In genomic region chr4:9762823-9763475, GRCh38 we compare ENCODE assay signal across 9 cellular contexts. TPM values are rescaled to one million over a fixed set of nuclear protein-coding genes. Genes with fewer than 3 reads are reported as not detected.
A peak's percentile ranks its signal among the peaks of the same experiment; 100 is the strongest.
DNase-seq lines count a peak whose midpoint lies in the region; ATAC-seq and TF ChIP-seq lines count a peak whose summit lies in the region.
"Had no signal": no experiment of that assay in that cellular context is flagged by ENCODE, and none has a peak within 500 bp of the region (broad histone marks: within the 10 kb centered on the region; RNA-seq: fewer than 3 reads in every experiment).

No MANE protein-coding gene starts in this region.

- peak; percentile 57 to 67 for TF ChIP-seq CTCF in Caco-2 (IDR thresholded peaks at IDR 0.05; ENCODE audit: insufficient read depth in 1 of 2, low read depth in 1 of 2, low read length in 1 of 2, severe bottlenecking in 1 of 2, unreplicated experiment in 1 of 2)
- TF ChIP-seq CTCF in gastrocnemius medialis (IDR thresholded peaks at IDR 0.05 in 4 of 5, conservative IDR thresholded peaks at IDR 0.05 in 1 of 5), result peak; percentile 26 to 61 (median 58)

- H3K9me3 Mint-ChIP-seq in Caco-2 (ENCODE audit: unreplicated experiment), result no peaks in the 10 kb centered on the region
- H3K9me3 Mint-ChIP-seq in activated naive CD8-positive, alpha-beta T cell treated with anti-CD3 and anti-CD28 coated beads, Interleukin-2, amount 50 U/mL, for 24 hours, result no peaks in the 10 kb centered on the region

- H3K4me1 Mint-ChIP-seq in Caco-2 (ENCODE audit: low read depth, unreplicated experiment), result no peaks in the 10 kb centered on the region
- no peaks in the 10 kb centered on the region for H3K4me1 Mint-ChIP-seq in activated naive CD8-positive, alpha-beta T cell treated with anti-CD3 and anti-CD28 coated beads, Interleukin-2, amount 50 U/mL, for 24 hours

- no peak overlapping the region for H3K27ac ChIP-seq in gastrocnemius medialis

- H3K9me3 ChIP-seq in Caco-2, result no peaks in the 10 kb centered on the region
- no peaks in the 10 kb centered on the region for H3K9me3 ChIP-seq in gastrocnemius medialis

- H3K4me3 ChIP-seq in Caco-2 (ENCODE audit: low read depth, low read length), result no peak overlapping the region
- no peak overlapping the region for H3K4me3 ChIP-seq in H7 (ENCODE audit: insufficient read depth, low read depth, low read length)
- no peak overlapping the region for H3K4me3 ChIP-seq in gastrocnemius medialis

- no peak for TF ChIP-seq POLR2A in gastrocnemius medialis (IDR thresholded peaks at IDR 0.05)

- no peaks in the 10 kb centered on the region for H3K36me3 ChIP-seq in Caco-2 (ENCODE audit: control insufficient read depth, insufficient read depth, low read length)
- no peaks in the 10 kb centered on the region for H3K36me3 ChIP-seq in H7 (replicated peaks; ENCODE audit: control insufficient read depth, insufficient read depth, low read length)
- no peaks in the 10 kb centered on the region for H3K36me3 ChIP-seq in gastrocnemius medialis

- H3K36me3 Mint-ChIP-seq in Caco-2 (ENCODE audit: insufficient read depth, unreplicated experiment), result no peaks in the 10 kb centered on the region
- no peaks in the 10 kb centered on the region for H3K36me3 Mint-ChIP-seq in activated naive CD8-positive, alpha-beta T cell treated with anti-CD3 and anti-CD28 coated beads, Interleukin-2, amount 50 U/mL, for 24 hours (ENCODE audit: low read depth)

- peak; percentile 63 to 72 for DNase-seq in Caco-2
- peak; percentile 73 for DNase-seq in H7
- peak; percentile 27 for DNase-seq in NCI-H345 treated with DMSO at 0.1 percent for 48 hours (lab: John Stamatoyannopoulos, UW; ENCODE audit: unreplicated experiment)
- peak; percentile 19 for DNase-seq in activated naive CD8-positive, alpha-beta T cell treated with anti-CD3 and anti-CD28 coated beads, Interleukin-2, amount 50 U/mL, for 24 hours
- peak; percentile 45 to 82 for DNase-seq in hippocampal formation (lab: John Stamatoyannopoulos, UW)
- peak; percentile 10 to 21 for DNase-seq in gastrocnemius medialis

- in situ Hi-C loops in gastrocnemius medialis (cut with MboI; ENCODE audit: low sequenced_read_pairs in 4 of 4), result loop anchor here (5.0 to 25.0 kb wide), 3 partner anchors 252 to 649 kb away; no protein-coding TSS in a partner anchor

- POLR2A ChIA-PET in Caco-2 (lab: Charles Lee), result no interaction called here

- H3K4me1 ChIP-seq in Caco-2, result no peaks in the 10 kb centered on the region; the same call in 1 of the 2 replicates
- H3K4me1 ChIP-seq in gastrocnemius medialis, result no peaks in the 10 kb centered on the region

- ATAC-seq in activated naive CD8-positive, alpha-beta T cell treated with anti-CD3 and anti-CD28 coated beads, Interleukin-2, amount 50 U/mL, for 24 hours, result no peak
- ATAC-seq in gastrocnemius medialis, result no peak
- no peak for ATAC-seq in HG02642 (IDR thresholded peaks at IDR 0.05; ENCODE audit: poor library complexity, unreplicated experiment)
- ATAC-seq in HG02763 (IDR thresholded peaks at IDR 0.05; ENCODE audit: unreplicated experiment), result no peak

- no TSS peak for BruUV-seq in Caco-2 (replicated peaks; lab: Mats Ljungman, UMichigan)

- H3K27me3 Mint-ChIP-seq in Caco-2 (ENCODE audit: insufficient read depth, unreplicated experiment), result peaks cover 10% of the 10 kb centered on the region
- peaks cover 11% of the 10 kb centered on the region for H3K27me3 Mint-ChIP-seq in activated naive CD8-positive, alpha-beta T cell treated with anti-CD3 and anti-CD28 coated beads, Interleukin-2, amount 50 U/mL, for 24 hours

- CTCF ChIA-PET in Caco-2 (lab: Charles Lee), result no interaction called here

- H3K27me3 ChIP-seq in Caco-2 (replicated peaks; ENCODE audit: control insufficient read depth, insufficient read depth, low read length) (no peaks in the 10 kb centered on the region), H7 (ENCODE audit: control insufficient read depth, insufficient read depth, low read length) (no peaks in the 10 kb centered on the region), gastrocnemius medialis (peaks cover 0 to 6% (median 0%) of the 10 kb centered on the region in 3 donors)

- no peak overlapping the region for H3K27ac Mint-ChIP-seq in Caco-2 (ENCODE audit: unreplicated experiment)
- no peak overlapping the region for H3K27ac Mint-ChIP-seq in activated naive CD8-positive, alpha-beta T cell treated with anti-CD3 and anti-CD28 coated beads, Interleukin-2, amount 50 U/mL, for 24 hours

- intact Hi-C loops in Caco-2 (cut with micrococcal nuclease; ENCODE audit: unreplicated experiment), result loop anchor here (1.0 to 10.0 kb wide), 5 partner anchors 68 to 394 kb away; no protein-coding TSS in a partner anchor
- intact Hi-C loops in gastrocnemius medialis (cut with DNase I; ENCODE audit: low total_unique reads), result loop anchor here (1.0 to 5.0 kb wide), 3 partner anchors 256 to 639 kb away; no protein-coding TSS in a partner anchor

- H3K4me3 Mint-ChIP-seq in Caco-2 (ENCODE audit: unreplicated experiment), result no peak overlapping the region
- no peak overlapping the region for H3K4me3 Mint-ChIP-seq in activated naive CD8-positive, alpha-beta T cell treated with anti-CD3 and anti-CD28 coated beads, Interleukin-2, amount 50 U/mL, for 24 hours

RNA-seq across cellular contexts. Expression of gene DRD5, which starts 18.5 kb away (rescaled TPM):
- total RNA-seq in Caco-2 (2022), result not detected in 2 replicates
- not detected in 2 replicates for total RNA-seq in H7 (2014; rRNA removed; shearing (Covaris generic))
- not detected for total RNA-seq in gastrocnemius medialis
- total RNA-seq: T-helper 2 cell treated with Interferon-gamma antibody and Interleukin-4, amounts not matched to agents 100 ng/mL and 5 ng/mL, for 36 hours had no signal

Comparison
In these comparisons a context has a peak if more than half of its experiments do, and no peak if none do; other contexts are left out.
1. DNase-seq: peak in every context shown above with its lines; median percentile 73 in H7; 68 in Caco-2; 64 in hippocampal formation; 27 in NCI-H345 treated with DMSO at 0.1 percent for 48 hours; 19 in activated naive CD8-positive, alpha-beta T cell treated with anti-CD3 and anti-CD28 coated beads, Interleukin-2, amount 50 U/mL, for 24 hours; 16 in gastrocnemius medialis.